ENCODE assay signal across 8 cellular contexts in genomic region chr16:58198022-58198683, GRCh38. TPM values are rescaled to one million over a fixed set of nuclear protein-coding genes. Genes with fewer than 3 reads are reported as not detected.
DNase-seq lines count a peak whose midpoint lies in the region; ATAC-seq and TF ChIP-seq lines count a peak whose summit lies in the region.

Gene CSNK2A2, minus strand, starts transcription at chr16:58198106. Its CDS starts 370 bp downstream, at chr16:58197736.

- H3K27me3 ChIP-seq in A673 (replicated peaks; ENCODE audit: insufficient read depth, low read depth, low read length, poor library complexity) (no peaks in the 10 kb centered on the region), left lung (no peaks in the 10 kb centered on the region)

- H3K36me3 ChIP-seq in A673 (ENCODE audit: insufficient read depth, low read length, poor library complexity, severe bottlenecking) (peaks cover 31% of the 10 kb centered on the region), left lung (peaks cover 0 to 24% of the 10 kb centered on the region in 2 donors)

- TF ChIP-seq CTCF in A673 (conservative IDR thresholded peaks at IDR 0.05; ENCODE audit: low read depth, low read length): no peak
- peak in 1 of 2 donors; percentile 33 for TF ChIP-seq CTCF in left lung (IDR thresholded peaks at IDR 0.05)

- H3K27ac ChIP-seq in A673 (ENCODE audit: low read depth, low read length, poor library complexity, severe bottlenecking) (peak within 1 kb of the TSS; percentile 78), left lung (peak within 1 kb of the TSS in 1 of 2 donors; percentile 37)

- intact Hi-C loops in A673 (cut with micrococcal nuclease; ENCODE audit: unreplicated experiment): no loop called here
- intact Hi-C loops in left lung (cut with DNase I): loop anchor here in 1 of 2 donors (5.0 kb wide), 1 partner anchor 176 kb away; no protein-coding TSS in a partner anchor

- DNase-seq in A673 (ENCODE audit: low spot score): peak; percentile 87
- peak; percentile 4 for DNase-seq in NCI-H345 treated with DMSO at 0.1 percent for 48 hours (lab: John Stamatoyannopoulos, UW; ENCODE audit: unreplicated experiment)
- DNase-seq in activated CD4-positive, alpha-beta T cell treated with anti-CD3 and anti-CD28 coated beads, Interleukin-2, amount 50 U/mL, for 1 hour: peak; percentile 68
- DNase-seq in dedifferentiated amniotic fluid mesenchymal stem cell (ENCODE audit: extremely low spot score): peak; percentile 43
- DNase-seq in left lung: peak; percentile 70 to 94
- peak; percentile 68 to 72 for DNase-seq in stimulated activated CD4-positive, alpha-beta T cell treated with anti-CD3 and anti-CD28 coated beads, Interleukin-2, amount 100 ng/mL, for 48 hours

- POLR2A ChIA-PET in A673 (lab: Charles Lee; ENCODE audit: low non-redundant PET): no interaction called here

- peaks cover 6% of the 10 kb centered on the region for H3K4me1 ChIP-seq in A673 (ENCODE audit: insufficient read depth, low read length, poor library complexity, severe bottlenecking)
- H3K4me1 ChIP-seq in left lung: peaks cover 7 to 26% of the 10 kb centered on the region in 2 donors

- peak; percentile 63 for ATAC-seq in GM18519 (IDR thresholded peaks at IDR 0.05; ENCODE audit: low FRiP score, unreplicated experiment)
- peak; percentile 63 for ATAC-seq in HG03066 (IDR thresholded peaks at IDR 0.05; ENCODE audit: low read depth, unreplicated experiment)
- peak; percentile 96 for ATAC-seq in left lung

- no peaks in the 10 kb centered on the region for H3K9me3 ChIP-seq in A673 (ENCODE audit: low read depth, low read length, poor library complexity, severe bottlenecking)
- no peaks in the 10 kb centered on the region for H3K9me3 ChIP-seq in left lung

- no TSS peak for BruUV-seq in A673 (replicated peaks; lab: Mats Ljungman, UMichigan)

- CTCF ChIA-PET in A673 (lab: Charles Lee): no interaction called here

- H3K4me3 ChIP-seq in A673 (ENCODE audit: low read depth, low read length, poor library complexity, severe bottlenecking) (peak within 1 kb of the TSS; percentile 85), left lung (peak within 1 kb of the TSS; percentile 71 to 78)

RNA-seq across cellular contexts. Expression of gene CSNK2A2, which starts in this region (rescaled TPM):
- 108 and 114 TPM in 2 replicates for total RNA-seq in A673 (2021)
- 10 to 100 TPM; 55.5 to 69.0 TPM for total RNA-seq in left lung

Comparison
In these comparisons a context has a peak if more than half of its experiments do, and no peak if none do; other contexts are left out.
1. DNase-seq: peak in every context shown above with its lines; median percentile 87 in A673; 82 in left lung; 70 in stimulated activated CD4-positive, alpha-beta T cell treated with anti-CD3 and anti-CD28 coated beads, Interleukin-2, amount 100 ng/mL, for 48 hours; 68 in activated CD4-positive, alpha-beta T cell treated with anti-CD3 and anti-CD28 coated beads, Interleukin-2, amount 50 U/mL, for 1 hour; 43 in dedifferentiated amniotic fluid mesenchymal stem cell; 4 in NCI-H345 treated with DMSO at 0.1 percent for 48 hours.